In the genomic region with DNA sequence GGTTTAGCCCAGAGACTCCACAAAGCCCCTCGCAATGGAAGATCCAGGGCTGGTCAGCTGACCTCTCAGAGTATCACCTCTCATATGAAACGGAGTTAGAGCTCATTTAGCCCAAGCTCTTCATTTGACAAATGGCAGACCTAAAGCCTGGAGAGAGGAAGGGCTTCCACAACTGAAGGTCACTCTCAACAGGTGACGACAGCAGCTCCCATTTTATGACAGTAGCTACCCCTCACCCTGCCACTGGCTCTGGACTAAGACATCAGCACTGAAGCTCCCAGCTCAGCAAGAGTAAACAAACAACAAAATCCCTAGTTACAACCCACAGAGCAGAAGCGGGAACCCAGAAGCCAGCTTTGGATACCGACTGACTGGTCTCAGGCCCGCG, we compare ENCODE assay signal across 19 cellular contexts. TPM values are rescaled to one million over a fixed set of nuclear protein-coding genes. Genes with fewer than 3 reads are reported as not detected.
A peak's percentile ranks its signal among the peaks of the same experiment; 100 is the strongest.
DNase-seq lines count a peak whose midpoint lies in the region; ATAC-seq and TF ChIP-seq lines count a peak whose summit lies in the region.
"Had no signal": no experiment of that assay in that cellular context is flagged by ENCODE, and none has a peak within 500 bp of the region (broad histone marks: within the 10 kb centered on the region; RNA-seq: fewer than 3 reads in every experiment).

No MANE protein-coding gene starts in this region.

- peaks cover 97% of the 10 kb centered on the region for H3K36me3 ChIP-seq in mesodermal cell (ENCODE audit: control insufficient read depth, insufficient read depth, low read length)
- peaks cover 39% of the 10 kb centered on the region for H3K36me3 ChIP-seq in rectal smooth muscle tissue (ENCODE audit: control insufficient read depth, insufficient read depth, low read length)

- H3K4me1 Mint-ChIP-seq in activated B cell treated with CpG ODN at 0.5 μM for 24 hours: peaks cover 3% of the 10 kb centered on the region

- no peaks in the 10 kb centered on the region for H3K27me3 ChIP-seq in AG04450 (ENCODE audit: control insufficient read depth, insufficient read depth, low read length)
- H3K27me3 ChIP-seq in rectal smooth muscle tissue (ENCODE audit: control insufficient read depth, insufficient read depth, low read length): no peaks in the 10 kb centered on the region

- no peaks in the 10 kb centered on the region for H3K27me3 Mint-ChIP-seq in activated B cell treated with CpG ODN at 0.5 μM for 24 hours

- H3K9me3 ChIP-seq in AG04450 (ENCODE audit: control insufficient read depth, insufficient read depth, low read length): no peaks in the 10 kb centered on the region; the same call in 1 of the 2 replicates
- H3K9me3 ChIP-seq in mesodermal cell (ENCODE audit: control insufficient read depth, low read length): no peaks in the 10 kb centered on the region
- H3K9me3 ChIP-seq: A549 had no signal

- ATAC-seq in activated B cell treated with CpG ODN at 0.5 μM for 24 hours (ENCODE audit: low read depth) (no peak), GM21529 (IDR thresholded peaks at IDR 0.05; ENCODE audit: unreplicated experiment) (no peak)
- ATAC-seq: A549 had no signal

- peaks cover 87% of the 10 kb centered on the region for H3K36me3 Mint-ChIP-seq in activated B cell treated with CpG ODN at 0.5 μM for 24 hours (ENCODE audit: low read depth)

- H3K27ac Mint-ChIP-seq in activated B cell treated with CpG ODN at 0.5 μM for 24 hours: peak overlapping the region; percentile 41

- H3K27ac ChIP-seq in AG04450 (ENCODE audit: low read depth, low read length): peak overlapping the region; percentile 21
- H3K27ac ChIP-seq in mesodermal cell (ENCODE audit: low read depth, low read length, severe bottlenecking): peak overlapping the region; percentile 50
- peak overlapping the region; percentile 57 for H3K27ac ChIP-seq in rectal smooth muscle tissue (ENCODE audit: low read depth, low read length)
- H3K27ac ChIP-seq: A549, GM23248 had no signal

- CTCF ChIA-PET in AG04450 (lab: Charles Lee) (interaction anchor here (0.9 to 1.8 kb wide), 3 partner anchors 30 to 424 kb away, joined by 4 to 6 read pairs (median 4); a partner anchor contains a TSS), activated B cell treated with CpG ODN at 0.5 μM for 24 hours (lab: Charles Lee) (interaction anchor here (0.7 kb wide), 1 partner anchor 34 kb away, joined by 3 read pairs; a partner anchor contains a TSS)

- no peak overlapping the region for H3K4me3 ChIP-seq in AG04450 (ENCODE audit: low read depth, low read length)
- H3K4me3 ChIP-seq in mesodermal cell (ENCODE audit: extremely low read depth, insufficient read depth, low read length, poor library complexity, severe bottlenecking): no peak overlapping the region
- H3K4me3 ChIP-seq in rectal smooth muscle tissue (ENCODE audit: low read length): no peak overlapping the region
- H3K4me3 ChIP-seq: A549, GM23248 had no signal

- H3K4me1 ChIP-seq in mesodermal cell (ENCODE audit: control insufficient read depth, insufficient read depth, low read length, poor library complexity, severe bottlenecking) (peaks cover 4% of the 10 kb centered on the region), rectal smooth muscle tissue (ENCODE audit: control insufficient read depth, insufficient read depth, low read length) (peaks cover 44% of the 10 kb centered on the region)

- POLR2A ChIA-PET in AG04450 (lab: Yijun Ruan, JAX): interaction anchor here (2.5 kb wide), 1 partner anchor 30 kb away, joined by 6 read pairs; no protein-coding TSS in a partner anchor
- POLR2A ChIA-PET in activated B cell treated with CpG ODN at 0.5 μM for 24 hours (lab: Charles Lee): no interaction called here

- intact Hi-C loops in activated B cell treated with CpG ODN at 0.5 μM for 24 hours (cut with micrococcal nuclease): no loop called here

- H3K4me3 Mint-ChIP-seq in activated B cell treated with CpG ODN at 0.5 μM for 24 hours: no peak overlapping the region
- H3K4me3 Mint-ChIP-seq: CD14-positive monocyte had no signal

- 88 to 100% methylated on average over 4 of the region's 7 CpGs for WGBS in mesodermal cell (ENCODE audit: insufficient coverage in 2 of 2), 2 experiments

- DNase-seq in AG04450 (ENCODE audit: low read depth, low spot score): no peak
- no peak for DNase-seq in activated B cell treated with CpG ODN at 0.5 μM for 24 hours
- DNase-seq in SHP77 (lab: John Stamatoyannopoulos, UW): no peak
- no peak for DNase-seq in NCI-H2196 treated with DMSO at 0.1 percent for 48 hours (lab: John Stamatoyannopoulos, UW; ENCODE audit: unreplicated experiment)
- no peak for DNase-seq in effector CD4-positive, alpha-beta T cell
- DNase-seq: COR-L47, DMS153, EL, GM23248, NCI-H1436, NCI-H2081, NCI-H2227 treated with DMSO at 0.1 percent for 48 hours, NCI-H526 treated with DMSO at 0.1 percent for 48 hours, SHP77 treated with DMSO at 0.1 percent for 48 hours had no signal

- H3K9ac ChIP-seq in rectal smooth muscle tissue (ENCODE audit: low read length): no peak overlapping the region
- H3K9ac ChIP-seq: GM23248 had no signal

- TF ChIP-seq CTCF in AG04450 (IDR thresholded peaks at IDR 0.05; ENCODE audit: low read depth, low read length) (no peak), activated B cell treated with CpG ODN at 0.5 μM for 24 hours (IDR thresholded peaks at IDR 0.05) (no peak)

- H3K9me3 Mint-ChIP-seq in activated B cell treated with CpG ODN at 0.5 μM for 24 hours: no peaks in the 10 kb centered on the region
- H3K9me3 Mint-ChIP-seq: CD14-positive monocyte had no signal

RNA-seq across cellular contexts. Expression of a gene that starts 33.7 kb away (rescaled TPM):
- 7.5 and 10.8 TPM in 2 replicates for polyA plus RNA-seq in AG04450 (2011; rRNA removed)
- 25.2 and 31.7 TPM in 2 replicates for polyA minus RNA-seq in AG04450 (2011; rRNA and poly(A)+ RNA removed)
- 106 and 110 TPM in 2 replicates for total RNA-seq in activated B cell treated with CpG ODN at 0.5 μM for 24 hours
- polyA plus RNA-seq in mesodermal cell (2013, experiment 1 of 2): 50.9 TPM
- polyA plus RNA-seq in mesodermal cell (2013, experiment 2 of 2): 51.5 TPM
